In genomic region chr3:58063022-58063421, GRCh38 we compare ENCODE assay signal across 14 cellular contexts. TPM values are rescaled to one million over a fixed set of nuclear protein-coding genes. Genes with fewer than 3 reads are reported as not detected.
DNase-seq lines count a peak whose midpoint lies in the region; ATAC-seq and TF ChIP-seq lines count a peak whose summit lies in the region.
"Had no signal": no experiment of that assay in that cellular context is flagged by ENCODE, and none has a peak within 500 bp of the region (broad histone marks: within the 10 kb centered on the region; RNA-seq: fewer than 3 reads in every experiment).

No MANE protein-coding gene starts in this region.

- no peak overlapping the region for H3K27ac ChIP-seq in GM23338 (ENCODE audit: low read depth)
- peak overlapping the region in 4 of 5 donors; percentile 9 to 76 (median 38) for H3K27ac ChIP-seq in adrenal gland
- H3K27ac ChIP-seq in liver (ENCODE audit: low read depth in 1 of 2, low read length in 2 of 2): peak overlapping the region; percentile 51 to 66
- H3K27ac ChIP-seq in subcutaneous abdominal adipose tissue (ENCODE audit: low read depth, low read length): peak overlapping the region; percentile 57

- peaks cover 76% of the 10 kb centered on the region for H3K4me1 Mint-ChIP-seq in GM23338
- H3K4me1 Mint-ChIP-seq: activated CD4-positive, alpha-beta T cell treated with anti-CD3 and anti-CD28 coated beads, Interleukin-2, amount 10 ng/mL, durations not matched to agents 24 days and 14 days had no signal

- no peaks in the 10 kb centered on the region for H3K27me3 ChIP-seq in GM23338 (ENCODE audit: insufficient read depth)
- H3K27me3 ChIP-seq in adrenal gland: no peaks in the 10 kb centered on the region
- no peaks in the 10 kb centered on the region for H3K27me3 ChIP-seq in liver (ENCODE audit: control insufficient read depth in 4 of 4, insufficient read depth in 4 of 4, low read length in 3 of 4)
- no peaks in the 10 kb centered on the region for H3K27me3 ChIP-seq in subcutaneous abdominal adipose tissue (ENCODE audit: control insufficient read depth in 5 of 5, insufficient read depth in 4 of 5, low read length in 5 of 5)
- H3K27me3 ChIP-seq: MG63 had no signal

- peaks cover 6% of the 10 kb centered on the region for H3K27me3 Mint-ChIP-seq in GM23338 (ENCODE audit: insufficient read depth, low read depth, poor library complexity)
- H3K27me3 Mint-ChIP-seq: activated CD4-positive, alpha-beta T cell treated with anti-CD3 and anti-CD28 coated beads, Interleukin-2, amount 10 ng/mL, durations not matched to agents 24 days and 14 days; naive thymus-derived CD4-positive, alpha-beta T cell had no signal

- no peaks in the 10 kb centered on the region for H3K9me2 ChIP-seq in GM23338 (ENCODE audit: insufficient read depth)

- H4K20me1 ChIP-seq in GM23338 (replicated peaks; ENCODE audit: insufficient read depth): peaks cover 12% of the 10 kb centered on the region

- H3K4me3 ChIP-seq in GM23338 (no peak overlapping the region), adrenal gland (no peak overlapping the region), liver (ENCODE audit: low read depth in 1 of 3, low read length in 3 of 3) (no peak overlapping the region), subcutaneous abdominal adipose tissue (ENCODE audit: low read depth in 1 of 5, low read length in 5 of 5) (no peak overlapping the region)
- H3K4me3 ChIP-seq: MG63 had no signal

- no peak for ATAC-seq in GM23338
- ATAC-seq in activated naive CD4-positive, alpha-beta T cell treated with anti-CD3 and anti-CD28 coated beads, Interleukin-2, amount 50 U/mL, for 72 hours: no peak
- ATAC-seq: activated T-cell treated with anti-CD3 and anti-CD28 coated beads, Interleukin-2, amount 50 U/mL, for 4 hours; naive thymus-derived CD4-positive, alpha-beta T cell had no signal

- TF ChIP-seq CTCF in GM23338 (conservative IDR thresholded peaks at IDR 0.05; ENCODE audit: low read depth in 2 of 2) (no peak), adrenal gland (IDR thresholded peaks at IDR 0.05) (no peak), liver (IDR thresholded peaks at IDR 0.05; ENCODE audit: low read depth, low read length, missing input control) (no peak)

- intact Hi-C loops in adrenal gland (cut with DNase I): no loop called here

- WGBS in adrenal gland, 4 donors: 80 to 97% (median 89%) methylated on average over 8 to 10 of the region's 10 CpGs
- WGBS in liver: 73% methylated on average over 10 of the region's 10 CpGs

- H3K9me3 Mint-ChIP-seq in GM23338: no peaks in the 10 kb centered on the region
- no peaks in the 10 kb centered on the region for H3K9me3 Mint-ChIP-seq in activated naive CD4-positive, alpha-beta T cell treated with anti-CD3 and anti-CD28 coated beads, Interleukin-2, amount 50 U/mL, for 72 hours
- H3K9me3 Mint-ChIP-seq: activated CD4-positive, alpha-beta T cell treated with anti-CD3 and anti-CD28 coated beads, Interleukin-2, amount 10 ng/mL, durations not matched to agents 24 days and 14 days; activated T-cell treated with anti-CD3 and anti-CD28 coated beads, Interleukin-2, amount 50 U/mL, for 4 hours; naive thymus-derived CD4-positive, alpha-beta T cell had no signal

- no peak for TF ChIP-seq POLR2A in adrenal gland (IDR thresholded peaks at IDR 0.05)

- H3K9ac ChIP-seq in liver (ENCODE audit: low read depth in 1 of 2, low read length in 2 of 2): no peak overlapping the region
- H3K9ac ChIP-seq in subcutaneous abdominal adipose tissue (ENCODE audit: low read length in 5 of 5): no peak overlapping the region

- peak overlapping the region; percentile 21; the same call in 1 of the 2 replicates for H3K4me2 ChIP-seq in GM23338

- TF ChIP-seq RAD21 in liver (IDR thresholded peaks at IDR 0.05): no peak

- no peak overlapping the region for H2AFZ ChIP-seq in GM23338

- DNase-seq in GM23338 (ENCODE audit: low spot score) (no peak), adrenal gland (peak in 1 of 7 donors; percentile 50), NCI-H524 treated with DMSO at 0.1 percent for 48 hours (lab: John Stamatoyannopoulos, UW) (no peak), NCI-H2081 (lab: John Stamatoyannopoulos, UW) (no peak), SK-N-DZ (ENCODE audit: low spot score) (no peak)
- no peak for DNase-seq in activated naive CD4-positive, alpha-beta T cell treated with anti-CD3 and anti-CD28 coated beads, Interleukin-2, amount 50 U/mL, for 72 hours (ENCODE audit: low spot score in 2 of 2)
- DNase-seq: activated CD4-positive, alpha-beta T cell treated with anti-CD3 and anti-CD28 coated beads, Interleukin-2, amount 10 ng/mL, durations not matched to agents 24 days and 14 days; activated T-cell treated with anti-CD3 and anti-CD28 coated beads, Interleukin-2, amount 50 U/mL, for 4 hours; naive thymus-derived CD4-positive, alpha-beta T cell; NCI-H2107; stimulated activated CD4-positive, alpha-beta T cell treated with anti-CD3 and anti-CD28 coated beads, Interleukin-4, amount 100 ng/mL, for 4 hours had no signal

- no peaks in the 10 kb centered on the region for H3K36me3 Mint-ChIP-seq in GM23338 (ENCODE audit: low read depth)
- no peaks in the 10 kb centered on the region for H3K36me3 Mint-ChIP-seq in activated naive CD4-positive, alpha-beta T cell treated with anti-CD3 and anti-CD28 coated beads, Interleukin-2, amount 50 U/mL, for 72 hours

- H3K4me3 Mint-ChIP-seq in GM23338: no peak overlapping the region
- H3K4me3 Mint-ChIP-seq: activated CD4-positive, alpha-beta T cell treated with anti-CD3 and anti-CD28 coated beads, Interleukin-2, amount 10 ng/mL, durations not matched to agents 24 days and 14 days; activated T-cell treated with anti-CD3 and anti-CD28 coated beads, Interleukin-2, amount 50 U/mL, for 4 hours; naive thymus-derived CD4-positive, alpha-beta T cell had no signal

- H3K4me1 ChIP-seq in GM23338 (ENCODE audit: insufficient read depth): peaks cover 62% of the 10 kb centered on the region
- peaks cover 29 to 41% of the 10 kb centered on the region in 2 donors for H3K4me1 ChIP-seq in adrenal gland (replicated peaks in 1 of 2)
- peaks cover 9 to 67% (median 54%) of the 10 kb centered on the region in 4 donors for H3K4me1 ChIP-seq in liver (ENCODE audit: control insufficient read depth in 4 of 4, insufficient read depth in 4 of 4, low read length in 3 of 4)
- peaks cover 16 to 48% (median 37%) of the 10 kb centered on the region in 5 donors for H3K4me1 ChIP-seq in subcutaneous abdominal adipose tissue (ENCODE audit: control insufficient read depth in 5 of 5, insufficient read depth in 5 of 5, low read length in 5 of 5)

- no peaks in the 10 kb centered on the region for H3K9me3 ChIP-seq in adrenal gland (replicated peaks in 1 of 3)
- H3K9me3 ChIP-seq in liver (ENCODE audit: control insufficient read depth in 4 of 4, low read length in 3 of 4): no peaks in the 10 kb centered on the region
- no peaks in the 10 kb centered on the region for H3K9me3 ChIP-seq in subcutaneous abdominal adipose tissue (ENCODE audit: control insufficient read depth in 5 of 5, low read length in 5 of 5)
- H3K9me3 ChIP-seq: MG63 had no signal

- H3F3A ChIP-seq in GM23338 (replicated peaks; ENCODE audit: low read depth): no peaks in the 10 kb centered on the region; the same call in 1 of the 2 replicates

- peaks cover 98% of the 10 kb centered on the region for H3K79me2 ChIP-seq in GM23338 (replicated peaks; ENCODE audit: insufficient read depth)

- H3K27ac Mint-ChIP-seq in GM23338: no peak overlapping the region
- H3K27ac Mint-ChIP-seq in activated naive CD4-positive, alpha-beta T cell treated with anti-CD3 and anti-CD28 coated beads, Interleukin-2, amount 50 U/mL, for 72 hours: no peak overlapping the region
- H3K27ac Mint-ChIP-seq: activated CD4-positive, alpha-beta T cell treated with anti-CD3 and anti-CD28 coated beads, Interleukin-2, amount 10 ng/mL, durations not matched to agents 24 days and 14 days had no signal

- H3K36me3 ChIP-seq in GM23338 (ENCODE audit: insufficient read depth) (no peaks in the 10 kb centered on the region), adrenal gland (replicated peaks in 1 of 2) (no peaks in the 10 kb centered on the region), liver (ENCODE audit: control insufficient read depth in 4 of 4, insufficient read depth in 3 of 4, low read depth in 1 of 4, low read length in 3 of 4) (no peaks in the 10 kb centered on the region), subcutaneous abdominal adipose tissue (ENCODE audit: control insufficient read depth in 5 of 5, insufficient read depth in 5 of 5, low read length in 5 of 5) (no peaks in the 10 kb centered on the region)
- H3K36me3 ChIP-seq: MG63 had no signal

TF ChIP-seq in GM23338, 12 proteins besides CTCF, POLR2A, EP300 and RAD21 (continues in another document):
- no peak for TF ChIP-seq ZNF114 (CRISPR knock-in tag; IDR thresholded peaks at IDR 0.05)

TF ChIP-seq in liver, 16 proteins besides CTCF, POLR2A, EP300 and RAD21:
- TF ChIP-seq ATF3 (IDR thresholded peaks at IDR 0.05) (no peak), HNF4G (IDR thresholded peaks at IDR 0.05) (no peak), YY1 (IDR thresholded peaks at IDR 0.05) (no peak), RXRA (IDR thresholded peaks at IDR 0.05) (no peak), EGR1 (IDR thresholded peaks at IDR 0.05; ENCODE audit: low read depth in 2 of 2) (no peak), GABPA (IDR thresholded peaks at IDR 0.05 in 1 of 2, conservative IDR thresholded peaks at IDR 0.05 in 1 of 2) (no peak)

RNA-seq across cellular contexts. Expression of gene FLNB, which starts 54.8 kb away (rescaled TPM):
- 155 and 179 TPM in 2 replicates for total RNA-seq in GM23338 (2014; rRNA removed; shearing (Covaris generic))
- polyA plus RNA-seq in GM23338 (2016; fragmentation: Nextera tagmentation; extraction: Ambion mirVana) (36.5 and 39.7 TPM in 2 replicates), adrenal gland (100 to 1,000 TPM in 2 of 3 donors, 10 to 100 TPM in 1; 94.9 to 174 (median 138) TPM), liver (10 to 100 TPM; 22.9 to 34.7 TPM)
- total RNA-seq in adrenal gland (100 to 1,000 TPM in 6 of 8 donors, 10 to 100 TPM in 2; 84.6 to 278 (median 120) TPM), liver (100 to 1,000 TPM in 1 of 2 donors, 10 to 100 TPM in 1; 53.8 to 124 TPM)
- 10 to 100 TPM; 17.5 to 34.2 TPM for total RNA-seq in activated naive CD4-positive, alpha-beta T cell treated with anti-CD3 and anti-CD28 coated beads, Interleukin-2, amount 50 U/mL, for 72 hours
- polyA plus RNA-seq in SK-N-DZ (2014; cell fraction: cytosol; rRNA removed): 23.1 and 24.2 TPM in 2 replicates
- 22.6 and 25.4 TPM in 2 replicates for polyA plus RNA-seq in SK-N-DZ (2014; cell fraction: nucleus; rRNA removed)
